27 cellular contexts compared by ENCODE assay signal in genomic region chr1:231401478-231401877, GRCh38.
"Had no signal": no experiment of that assay in that cellular context is flagged by ENCODE, and none has a peak within 500 bp of the region (broad histone marks: within the 10 kb centered on the region; RNA-seq: fewer than 3 reads in every experiment).

No MANE protein-coding gene starts in this region.

- H3K27ac ChIP-seq: neutrophil, parathyroid adenoma, psoas muscle, right lobe of liver, sigmoid colon, stomach, thoracic aorta, thyroid gland, tibial nerve, upper lobe of left lung, vagina had no signal

- H3K27me3 ChIP-seq: neutrophil, right lobe of liver, sigmoid colon, stomach, thyroid gland, tibial nerve, upper lobe of left lung, vagina had no signal

- H3K4me3 ChIP-seq: psoas muscle, right lobe of liver, sigmoid colon, stomach, thoracic aorta, thyroid gland, tibial nerve, upper lobe of left lung, vagina had no signal

- H3K36me3 ChIP-seq: right lobe of liver, sigmoid colon, thoracic aorta, thyroid gland, tibial nerve, upper lobe of left lung, vagina had no signal

- FAIRE-seq: small intestine had no signal

- H3K9me3 ChIP-seq: neutrophil, psoas muscle, right lobe of liver, sigmoid colon, stomach, thoracic aorta, thyroid gland, tibial nerve, upper lobe of left lung, vagina had no signal

- DNase-seq: naive B cell; naive thymus-derived CD8-positive, alpha-beta T cell; nephron progenitor cell; nucleus accumbens; posterior cingulate gyrus; psoas muscle; right cardiac atrium; right lobe of liver; sigmoid colon; small intestine; stimulated activated CD4-positive, alpha-beta T cell treated with anti-CD3 and anti-CD28 coated beads, Interleukin-15, amount 100 ng/mL, for 24 hours; stimulated activated CD4-positive, alpha-beta T cell treated with anti-CD3 and anti-CD28 coated beads, Interleukin-2, amount 100 ng/mL, for 24 hours; stimulated activated CD4-positive, alpha-beta T cell treated with anti-CD3 and anti-CD28 coated beads, Interleukin-2, amount 100 ng/mL, for 48 hours; stimulated activated CD4-positive, alpha-beta T cell treated with anti-CD3 and anti-CD28 coated beads, Interleukin-4, amount 100 ng/mL, for 24 hours; stimulated activated naive B cell treated with anti-CD40 and anti-IgM and Interleukin-4, amounts not matched to agents 10 μg/mL and 1 μg/mL and 100 μg/mL, for 72 hours; stimulated activated naive CD4-positive, alpha-beta T cell treated with Interleukin-2 at 50 U/mL for 16 hours; stomach; thyroid gland; trophoblast cell; upper lobe of left lung had no signal

- H2AFZ ChIP-seq: parathyroid adenoma had no signal

- H3K4me1 ChIP-seq: parathyroid adenoma had no signal

- ATAC-seq: naive thymus-derived CD8-positive, alpha-beta T cell; natural killer cell treated with Interleukin-12 subunit alpha and Interleukin-12 subunit beta and Interleukin-15 and Interleukin-18, amount 100 ng/mL, for 72 hours; psoas muscle; right cardiac atrium; right lobe of liver; stimulated activated effector memory CD8-positive, alpha-beta T cell treated with anti-CD3 and anti-CD28 coated beads, Interleukin-12 subunit alpha, Interleukin-12 subunit beta, amount 100 ng/mL, for 72 hours; stimulated activated naive B cell treated with anti-CD40 and anti-IgM and Interleukin-4, amounts not matched to agents 10 μg/mL and 1 μg/mL and 100 μg/mL, for 72 hours had no signal
